In the genomic region with DNA sequence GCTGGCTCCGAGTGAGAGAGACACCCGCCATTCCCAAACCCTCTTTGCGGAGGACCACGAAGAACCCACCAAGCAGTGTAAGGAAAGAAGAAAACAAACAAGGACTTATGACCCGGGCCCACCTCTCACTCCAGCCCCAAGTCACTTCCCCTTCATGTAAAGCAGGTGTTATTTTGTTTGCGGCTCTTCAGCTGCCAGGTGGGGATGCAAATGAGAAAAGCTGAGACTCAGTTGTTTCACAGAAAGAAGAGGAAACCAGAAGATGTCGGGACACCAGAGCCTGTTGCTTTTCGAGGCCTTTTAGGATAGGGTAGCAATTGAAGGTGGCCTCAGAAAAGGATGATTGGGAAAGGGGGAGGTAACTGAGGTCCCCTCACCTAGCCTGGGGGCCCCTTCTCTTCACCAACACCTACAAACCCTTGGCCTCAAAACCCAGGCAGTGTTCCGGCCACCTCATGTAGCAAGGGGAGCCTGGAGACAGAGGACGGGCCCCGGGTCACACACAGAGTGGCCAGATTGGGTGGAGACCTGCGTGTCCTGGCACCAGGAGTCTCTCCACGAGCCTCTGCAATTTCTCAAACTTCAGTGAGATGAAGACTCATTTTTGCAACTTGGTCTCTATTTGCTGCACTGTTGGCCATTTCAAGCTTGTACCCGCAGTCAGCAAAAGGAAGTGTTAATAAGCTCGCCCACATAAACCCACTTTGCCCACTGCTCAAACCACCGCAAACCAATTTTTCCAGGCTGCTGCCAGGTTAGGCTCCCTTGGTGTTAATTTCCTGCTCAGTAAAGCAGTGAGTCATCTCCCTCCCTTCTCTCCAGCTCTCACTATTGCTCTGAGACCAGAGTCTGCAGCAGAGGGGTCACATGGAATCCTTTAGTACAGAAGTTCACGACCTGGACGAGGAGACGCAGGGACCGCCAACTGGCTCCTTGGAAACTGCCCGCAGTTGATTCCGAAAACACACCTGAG, we compare ENCODE assay signal across 9 cellular contexts. TPM values are rescaled to one million over a fixed set of nuclear protein-coding genes. Genes with fewer than 3 reads are reported as not detected.
DNase-seq lines count a peak whose midpoint lies in the region; ATAC-seq and TF ChIP-seq lines count a peak whose summit lies in the region.
"Had no signal": no experiment of that assay in that cellular context is flagged by ENCODE, and none has a peak within 500 bp of the region (broad histone marks: within the 10 kb centered on the region; RNA-seq: fewer than 3 reads in every experiment).

No MANE protein-coding gene starts in this region.

- H3K36me3 Mint-ChIP-seq in type B pancreatic cell = peaks cover 4% of the 10 kb centered on the region

- H3K4me3 Mint-ChIP-seq in type B pancreatic cell = no peak overlapping the region

- ATAC-seq in HG02798 (IDR thresholded peaks at IDR 0.05; ENCODE audit: poor library complexity, unreplicated experiment) (peak; percentile 68), Right ventricle myocardium inferior (no peak)

- DNase-seq in stimulated activated CD4-positive, alpha-beta T cell treated with anti-CD3 and anti-CD28 coated beads, Interleukin-15, amount 100 ng/mL, for 48 hours (ENCODE audit: low read depth in 2 of 2) = peak; percentile 12 to 21
- no peak for DNase-seq in stimulated activated CD4-positive, alpha-beta T cell treated with anti-CD3 and anti-CD28 coated beads, Interleukin-12 subunit alpha, Interleukin-12 subunit beta, amount 100 ng/mL, for 4 hours
- peak; percentile 48 to 62 for DNase-seq in activated CD4-positive, alpha-beta T cell treated with anti-CD3 and anti-CD28 coated beads, Interleukin-2, amount 50 U/mL, for 48 hours
- DNase-seq in type B pancreatic cell (ENCODE audit: extremely low spot score, unreplicated experiment) (no peak), Right ventricle myocardium inferior (ENCODE audit: missing footprints) (no peak), inferior parietal cortex (ENCODE audit: extremely low spot score) (no peak)
- DNase-seq in effector CD4-positive, alpha-beta T cell = no peak

- peak overlapping the region; percentile 58 for H3K27ac Mint-ChIP-seq in type B pancreatic cell

- peaks cover 26% of the 10 kb centered on the region for H3K4me1 Mint-ChIP-seq in type B pancreatic cell (ENCODE audit: unreplicated experiment)

- TF ChIP-seq CTCF in type B pancreatic cell (conservative IDR thresholded peaks at IDR 0.05) = no peak

- intact Hi-C loops in Right ventricle myocardium inferior (cut with DNase I) = loop anchor here (1.0 kb wide), 1 partner anchor 91 kb away; no protein-coding TSS in a partner anchor

- H3K9me3 Mint-ChIP-seq in type B pancreatic cell = peaks cover 5% of the 10 kb centered on the region

- H3K27me3 Mint-ChIP-seq in type B pancreatic cell = peaks cover 45% of the 10 kb centered on the region

RNA-seq across cellular contexts. Expression of a gene that starts 45.5 kb away (rescaled TPM):
- total RNA-seq in type B pancreatic cell (ENCODE audit: low replicate concordance) (21.4 and 26.2 TPM in 2 replicates), Right ventricle myocardium inferior (0.27 TPM)
- total RNA-seq: Right ventricle myocardium superior had no signal

Comparison
In these comparisons a context has a peak if more than half of its experiments do, and no peak if none do; other contexts are left out.
1. DNase-seq: peak in stimulated activated CD4-positive, alpha-beta T cell treated with anti-CD3 and anti-CD28 coated beads, Interleukin-15, amount 100 ng/mL, for 48 hours (2 of 2) and activated CD4-positive, alpha-beta T cell treated with anti-CD3 and anti-CD28 coated beads, Interleukin-2, amount 50 U/mL, for 48 hours (2 of 2); none in stimulated activated CD4-positive, alpha-beta T cell treated with anti-CD3 and anti-CD28 coated beads, Interleukin-12 subunit alpha, Interleukin-12 subunit beta, amount 100 ng/mL, for 4 hours (single experiment), type B pancreatic cell (single experiment), Right ventricle myocardium inferior (single experiment), effector CD4-positive, alpha-beta T cell (single experiment) and inferior parietal cortex (single experiment).
2. RNA of a gene that starts 45.5 kb away (total RNA-seq): 21.4 to 26.2 TPM in type B pancreatic cell; 0.27 TPM in Right ventricle myocardium inferior (single experiment); every median in the first group is over 10 times any median in the second.